In genomic region chr15:34609658-34610057, GRCh38 we compare ENCODE assay signal across 11 cellular contexts. TPM values are rescaled to one million over a fixed set of nuclear protein-coding genes. Genes with fewer than 3 reads are reported as not detected.
DNase-seq lines count a peak whose midpoint lies in the region; ATAC-seq lines count a peak whose summit lies in the region.
"Had no signal": no experiment of that assay in that cellular context is flagged by ENCODE, and none has a peak within 500 bp of the region (broad histone marks: within the 10 kb centered on the region; RNA-seq: fewer than 3 reads in every experiment).

No MANE protein-coding gene starts in this region.

- POLR2A ChIA-PET in activated CD4-positive, alpha-beta T cell treated with anti-CD3 and anti-CD28 coated beads, Interleukin-2, amount 10 ng/mL, durations not matched to agents 7 days and 5 days (lab: Charles Lee): no interaction called here

- no peaks in the 10 kb centered on the region for H3K9me3 Mint-ChIP-seq in activated CD4-positive, alpha-beta T cell treated with anti-CD3 and anti-CD28 coated beads, Interleukin-2, amount 10 ng/mL, durations not matched to agents 7 days and 5 days
- no peaks in the 10 kb centered on the region for H3K9me3 Mint-ChIP-seq in activated naive CD4-positive, alpha-beta T cell treated with anti-CD3 and anti-CD28 coated beads, Interleukin-2, amount 10 ng/mL, durations not matched to agents 7 days and 5 days
- no peaks in the 10 kb centered on the region for H3K9me3 Mint-ChIP-seq in stimulated activated effector memory CD8-positive, alpha-beta T cell treated with anti-CD3 and anti-CD28 coated beads, Interleukin-12 subunit alpha, Interleukin-12 subunit beta, amount 100 ng/mL, for 72 hours

- peaks cover 57% of the 10 kb centered on the region for H3K27me3 Mint-ChIP-seq in activated CD4-positive, alpha-beta T cell treated with anti-CD3 and anti-CD28 coated beads, Interleukin-2, amount 10 ng/mL, durations not matched to agents 7 days and 5 days
- peaks cover 9% of the 10 kb centered on the region for H3K27me3 Mint-ChIP-seq in activated naive CD4-positive, alpha-beta T cell treated with anti-CD3 and anti-CD28 coated beads, Interleukin-2, amount 10 ng/mL, durations not matched to agents 7 days and 5 days

- ATAC-seq in HG03108 (IDR thresholded peaks at IDR 0.05; ENCODE audit: unreplicated experiment) (peak; percentile 78), GM19397 (IDR thresholded peaks at IDR 0.05; ENCODE audit: unreplicated experiment) (no peak)
- ATAC-seq in stimulated activated effector memory CD8-positive, alpha-beta T cell treated with anti-CD3 and anti-CD28 coated beads, Interleukin-12 subunit alpha, Interleukin-12 subunit beta, amount 100 ng/mL, for 72 hours: peak; percentile 19

- peak overlapping the region; percentile 65 for H3K27ac Mint-ChIP-seq in activated CD4-positive, alpha-beta T cell treated with anti-CD3 and anti-CD28 coated beads, Interleukin-2, amount 10 ng/mL, durations not matched to agents 7 days and 5 days
- no peak overlapping the region for H3K27ac Mint-ChIP-seq in activated naive CD4-positive, alpha-beta T cell treated with anti-CD3 and anti-CD28 coated beads, Interleukin-2, amount 10 ng/mL, durations not matched to agents 7 days and 5 days
- H3K27ac Mint-ChIP-seq in stimulated activated effector memory CD8-positive, alpha-beta T cell treated with anti-CD3 and anti-CD28 coated beads, Interleukin-12 subunit alpha, Interleukin-12 subunit beta, amount 100 ng/mL, for 72 hours: no peak overlapping the region

- no peak overlapping the region for H3K27ac ChIP-seq in substantia nigra (ENCODE audit: low read depth, low read length, poor library complexity, severe bottlenecking)
- H3K27ac ChIP-seq: prostate gland had no signal

- CTCF ChIA-PET in activated CD4-positive, alpha-beta T cell treated with anti-CD3 and anti-CD28 coated beads, Interleukin-2, amount 10 ng/mL, durations not matched to agents 7 days and 5 days (lab: Charles Lee): interaction anchor here (0.9 kb wide), 1 partner anchor 17 kb away, joined by 3 read pairs; no protein-coding TSS in a partner anchor
- CTCF ChIA-PET in activated naive CD4-positive, alpha-beta T cell treated with anti-CD3 and anti-CD28 coated beads, Interleukin-2, amount 10 ng/mL, durations not matched to agents 7 days and 5 days (lab: Charles Lee): interaction anchor here (1.1 to 2.9 kb wide), 2 partner anchors 12 to 22 kb away, joined by 3 to 8 read pairs; no protein-coding TSS in a partner anchor

- H3K36me3 Mint-ChIP-seq in activated CD4-positive, alpha-beta T cell treated with anti-CD3 and anti-CD28 coated beads, Interleukin-2, amount 10 ng/mL, durations not matched to agents 7 days and 5 days (ENCODE audit: low read depth): no peaks in the 10 kb centered on the region
- H3K36me3 Mint-ChIP-seq in activated naive CD4-positive, alpha-beta T cell treated with anti-CD3 and anti-CD28 coated beads, Interleukin-2, amount 10 ng/mL, durations not matched to agents 7 days and 5 days: no peaks in the 10 kb centered on the region
- H3K36me3 Mint-ChIP-seq in stimulated activated effector memory CD8-positive, alpha-beta T cell treated with anti-CD3 and anti-CD28 coated beads, Interleukin-12 subunit alpha, Interleukin-12 subunit beta, amount 100 ng/mL, for 72 hours: no peaks in the 10 kb centered on the region

- peaks cover 14% of the 10 kb centered on the region for H3K4me1 Mint-ChIP-seq in activated CD4-positive, alpha-beta T cell treated with anti-CD3 and anti-CD28 coated beads, Interleukin-2, amount 10 ng/mL, durations not matched to agents 7 days and 5 days
- peaks cover 16% of the 10 kb centered on the region for H3K4me1 Mint-ChIP-seq in activated naive CD4-positive, alpha-beta T cell treated with anti-CD3 and anti-CD28 coated beads, Interleukin-2, amount 10 ng/mL, durations not matched to agents 7 days and 5 days
- H3K4me1 Mint-ChIP-seq in stimulated activated effector memory CD8-positive, alpha-beta T cell treated with anti-CD3 and anti-CD28 coated beads, Interleukin-12 subunit alpha, Interleukin-12 subunit beta, amount 100 ng/mL, for 72 hours: no peaks in the 10 kb centered on the region

- H3K4me3 Mint-ChIP-seq in activated CD4-positive, alpha-beta T cell treated with anti-CD3 and anti-CD28 coated beads, Interleukin-2, amount 10 ng/mL, durations not matched to agents 7 days and 5 days: no peak overlapping the region
- no peak overlapping the region for H3K4me3 Mint-ChIP-seq in activated naive CD4-positive, alpha-beta T cell treated with anti-CD3 and anti-CD28 coated beads, Interleukin-2, amount 10 ng/mL, durations not matched to agents 7 days and 5 days
- H3K4me3 Mint-ChIP-seq in stimulated activated effector memory CD8-positive, alpha-beta T cell treated with anti-CD3 and anti-CD28 coated beads, Interleukin-12 subunit alpha, Interleukin-12 subunit beta, amount 100 ng/mL, for 72 hours: no peak overlapping the region

- peak; percentile 28 for DNase-seq in activated CD4-positive, alpha-beta T cell treated with anti-CD3 and anti-CD28 coated beads, Interleukin-2, amount 10 ng/mL, durations not matched to agents 7 days and 5 days
- no peak for DNase-seq in activated CD4-positive, alpha-beta T cell treated with anti-CD3 and anti-CD28 coated beads for 1 hour
- DNase-seq in activated naive CD4-positive, alpha-beta T cell treated with anti-CD3 and anti-CD28 coated beads, Interleukin-2, amount 10 ng/mL, durations not matched to agents 7 days and 5 days: peak; percentile 36
- no peak for DNase-seq in stimulated activated effector memory CD8-positive, alpha-beta T cell treated with anti-CD3 and anti-CD28 coated beads, Interleukin-12 subunit alpha, Interleukin-12 subunit beta, amount 100 ng/mL, for 72 hours (ENCODE audit: low spot score in 2 of 2)
- no peak for DNase-seq in substantia nigra (lab: John Stamatoyannopoulos, UW)
- DNase-seq in NCI-H2107 treated with DMSO at 0.1 percent for 48 hours (lab: John Stamatoyannopoulos, UW; ENCODE audit: unreplicated experiment): no peak
- DNase-seq: NCI-H510A, T-helper 9 cell had no signal

RNA-seq across cellular contexts. Expression of gene GOLGA8B, which starts 26.2 kb away (rescaled TPM):
- total RNA-seq in activated CD4-positive, alpha-beta T cell treated with anti-CD3 and anti-CD28 coated beads, Interleukin-2, amount 10 ng/mL, durations not matched to agents 7 days and 5 days: 100 to 1,000 TPM; 111 to 130 TPM

Comparison
In these comparisons a context has a peak if more than half of its experiments do, and no peak if none do; other contexts are left out.
1. DNase-seq: peak in activated CD4-positive, alpha-beta T cell treated with anti-CD3 and anti-CD28 coated beads, Interleukin-2, amount 10 ng/mL, durations not matched to agents 7 days and 5 days (single experiment) and activated naive CD4-positive, alpha-beta T cell treated with anti-CD3 and anti-CD28 coated beads, Interleukin-2, amount 10 ng/mL, durations not matched to agents 7 days and 5 days (single experiment); none in activated CD4-positive, alpha-beta T cell treated with anti-CD3 and anti-CD28 coated beads for 1 hour (single experiment), stimulated activated effector memory CD8-positive, alpha-beta T cell treated with anti-CD3 and anti-CD28 coated beads, Interleukin-12 subunit alpha, Interleukin-12 subunit beta, amount 100 ng/mL, for 72 hours (0 of 2), substantia nigra (0 of 49) and NCI-H2107 treated with DMSO at 0.1 percent for 48 hours (single experiment).